Comparison of ENCODE assay signal across 14 cellular contexts in the genomic region with DNA sequence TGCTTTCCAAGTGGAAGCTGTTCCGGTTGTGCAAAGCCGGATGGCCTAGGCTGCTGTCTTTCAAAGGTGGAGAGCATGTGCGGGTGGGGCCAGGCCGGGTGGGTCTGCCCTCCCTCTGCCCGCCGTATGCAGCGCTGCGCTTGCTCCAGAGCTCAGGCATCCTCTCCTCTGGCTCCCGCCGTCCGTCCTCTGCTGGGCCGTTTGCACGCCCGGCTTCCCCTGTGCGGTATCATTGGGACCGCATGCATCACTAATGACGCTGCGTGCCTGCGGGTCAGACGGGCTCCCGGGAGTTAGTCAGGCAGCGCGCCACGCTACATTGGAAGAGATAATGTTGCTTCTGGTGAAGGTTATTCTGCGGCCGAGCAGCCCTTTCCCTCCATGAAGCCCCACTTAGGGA.
"Had no signal": no experiment of that assay in that cellular context is flagged by ENCODE, and none has a peak within 500 bp of the region (broad histone marks: within the 10 kb centered on the region; RNA-seq: fewer than 3 reads in every experiment).

No MANE protein-coding gene starts in this region.

- H3K4me3 Mint-ChIP-seq: activated naive CD8-positive, alpha-beta T cell treated with anti-CD3 and anti-CD28 coated beads, Interleukin-2, amount 10 ng/mL, durations not matched to agents 7 days and 5 days; activated T-helper 1 cell treated with anti-CD3 and anti-CD28 coated beads, Interleukin-12 subunit alpha, Interleukin-12 subunit beta, Interleukin-2, Interleukin-4 antibody, amounts not matched to agents 30 ng/mL and 10 ng/mL and 1 ng/mL, durations not matched to agents 14 hours and 24 hours and 36 hours; brain; central memory CD8-positive, alpha-beta T cell; dendritic cell treated with granulocyte-macrophage colony-stimulating factor and Interleukin-4, amounts not matched to agents 40 ng/mL and 50 ng/mL, for 4 days; naive B cell had no signal

- H3K36me3 Mint-ChIP-seq: activated naive CD8-positive, alpha-beta T cell treated with anti-CD3 and anti-CD28 coated beads, Interleukin-2, amount 10 ng/mL, durations not matched to agents 7 days and 5 days; brain had no signal

- DNase-seq: activated CD4-positive, alpha-beta T cell treated with anti-CD3 and anti-CD28 coated beads, Interleukin-2, amount 50 U/mL, for 48 hours; activated CD4-positive, CD25-positive, alpha-beta regulatory T cell treated with anti-CD3 and anti-CD28 coated beads, Interleukin-2, amount 50 U/mL, for 72 hours; activated naive CD8-positive, alpha-beta T cell treated with anti-CD3 and anti-CD28 coated beads, Interleukin-2, amount 10 ng/mL, durations not matched to agents 7 days and 5 days; effector memory CD4-positive, alpha-beta T cell; foreskin keratinocyte; left cardiac atrium; naive B cell; stimulated activated CD4-positive, alpha-beta T cell treated with anti-CD3 and anti-CD28 coated beads, Interleukin-4, amount 100 ng/mL, for 1 hour; stimulated activated naive CD4-positive, alpha-beta T cell; tibial artery had no signal

- H3K27ac ChIP-seq: foreskin keratinocyte, tibial artery had no signal

- H3K4me1 ChIP-seq: foreskin keratinocyte, tibial artery had no signal

- H3K36me3 ChIP-seq: tibial artery had no signal

- H3K27ac Mint-ChIP-seq: activated naive CD8-positive, alpha-beta T cell treated with anti-CD3 and anti-CD28 coated beads, Interleukin-2, amount 10 ng/mL, durations not matched to agents 7 days and 5 days; activated T-helper 1 cell treated with anti-CD3 and anti-CD28 coated beads, Interleukin-12 subunit alpha, Interleukin-12 subunit beta, Interleukin-2, Interleukin-4 antibody, amounts not matched to agents 30 ng/mL and 10 ng/mL and 1 ng/mL, durations not matched to agents 14 hours and 24 hours and 36 hours; dendritic cell treated with granulocyte-macrophage colony-stimulating factor and Interleukin-4, amounts not matched to agents 40 ng/mL and 50 ng/mL, for 4 days; naive B cell had no signal

- H3K9me3 Mint-ChIP-seq: central memory CD8-positive, alpha-beta T cell had no signal

- ATAC-seq: foreskin keratinocyte, left cardiac atrium had no signal

- H3K9me3 ChIP-seq: tibial artery had no signal

- H3K4me1 Mint-ChIP-seq: activated naive CD8-positive, alpha-beta T cell treated with anti-CD3 and anti-CD28 coated beads, Interleukin-2, amount 10 ng/mL, durations not matched to agents 7 days and 5 days; central memory CD8-positive, alpha-beta T cell had no signal

- H3K4me3 ChIP-seq: tibial artery had no signal
